ENCODE assay signal across 34 cellular contexts in genomic region chr10:48716393-48716792, GRCh38. TPM values are rescaled to one million over a fixed set of nuclear protein-coding genes. Genes with fewer than 3 reads are reported as not detected.
"Had no signal": no experiment of that assay in that cellular context is flagged by ENCODE, and none has a peak within 500 bp of the region (broad histone marks: within the 10 kb centered on the region; RNA-seq: fewer than 3 reads in every experiment).

No MANE protein-coding gene starts in this region.

- H3K27ac ChIP-seq: ascending aorta, cardiac muscle cell, coronary artery, dorsolateral prefrontal cortex, gastrocnemius medialis, hepatocyte, right lobe of liver, testis, transverse colon had no signal

- H3K4me1 ChIP-seq: ascending aorta, gastrocnemius medialis, right lobe of liver, testis, transverse colon had no signal

- H3K79me2 ChIP-seq: hepatocyte had no signal

- H3K27me3 Mint-ChIP-seq: activated CD4-positive, alpha-beta memory T cell treated with anti-CD3 and anti-CD28 coated beads, Interleukin-2, amount 10 ng/mL, durations not matched to agents 7 days and 5 days; activated CD4-positive, alpha-beta T cell treated with anti-CD3 and anti-CD28 coated beads, Interleukin-2, amount 10 ng/mL, durations not matched to agents 7 days and 5 days; activated T-cell treated with anti-CD3 and anti-CD28 coated beads, Interleukin-2, amount 50 U/mL, for 24 hours; brain had no signal

- DNase-seq: activated CD4-positive, alpha-beta memory T cell treated with anti-CD3 and anti-CD28 coated beads, Interleukin-2, amount 10 ng/mL, durations not matched to agents 7 days and 5 days; activated CD4-positive, alpha-beta T cell treated with anti-CD3 and anti-CD28 coated beads, Interleukin-2, amount 10 ng/mL, durations not matched to agents 7 days and 5 days; activated CD8-positive, alpha-beta memory T cell treated with anti-CD3 and anti-CD28 coated beads, Interleukin-2, amount 50 U/mL, for 48 hours; activated gamma-delta T cell; activated naive CD4-positive, alpha-beta T cell treated with anti-CD3 and anti-CD28 coated beads, Interleukin-2, amount 10 ng/mL, durations not matched to agents 7 days and 5 days; activated naive CD8-positive, alpha-beta T cell treated with anti-CD3 and anti-CD28 coated beads, Interleukin-2, amount 10 ng/mL, durations not matched to agents 7 days and 5 days; activated T-cell treated with anti-CD3 and anti-CD28 coated beads, Interleukin-2, amount 50 U/mL, for 24 hours; cerebellar nuclear complex; dorsolateral prefrontal cortex; effector memory CD4-positive, alpha-beta T cell; erythroblast; gastrocnemius medialis; glutamatergic neuron; immature natural killer cell; kidney; left colon; mammary epithelial cell; midbrain; natural killer cell; right lobe of liver; stimulated activated CD4-positive, alpha-beta T cell treated with anti-CD3 and anti-CD28 coated beads, Interleukin-2, amount 100 ng/mL, for 48 hours; stimulated activated naive CD8-positive, alpha-beta T cell treated with anti-CD3 and anti-CD28 coated beads, Interleukin-15, Interleukin-2, amounts not matched to agents 100 U/mL and 50 U/mL, for 24 hours; testis; transverse colon had no signal

- H3K27me3 ChIP-seq: ascending aorta, cardiac muscle cell, dorsolateral prefrontal cortex, gastrocnemius medialis, hepatocyte, right lobe of liver, testis, transverse colon had no signal

- H2AFZ ChIP-seq: hepatocyte had no signal

- H3K36me3 ChIP-seq: ascending aorta, cardiac muscle cell, gastrocnemius medialis, right lobe of liver, transverse colon had no signal

- H3K4me1 Mint-ChIP-seq: activated CD4-positive, alpha-beta memory T cell treated with anti-CD3 and anti-CD28 coated beads, Interleukin-2, amount 10 ng/mL, durations not matched to agents 7 days and 5 days; activated CD4-positive, alpha-beta T cell treated with anti-CD3 and anti-CD28 coated beads, Interleukin-2, amount 10 ng/mL, durations not matched to agents 7 days and 5 days; activated naive CD4-positive, alpha-beta T cell treated with anti-CD3 and anti-CD28 coated beads, Interleukin-2, amount 10 ng/mL, durations not matched to agents 7 days and 5 days; activated naive CD8-positive, alpha-beta T cell treated with anti-CD3 and anti-CD28 coated beads, Interleukin-2, amount 10 ng/mL, durations not matched to agents 7 days and 5 days; brain; immature natural killer cell; natural killer cell had no signal

- H3K36me3 Mint-ChIP-seq: activated naive CD4-positive, alpha-beta T cell treated with anti-CD3 and anti-CD28 coated beads, Interleukin-2, amount 10 ng/mL, durations not matched to agents 7 days and 5 days; activated naive CD8-positive, alpha-beta T cell treated with anti-CD3 and anti-CD28 coated beads, Interleukin-2, amount 10 ng/mL, durations not matched to agents 7 days and 5 days; brain; immature natural killer cell; natural killer cell had no signal

- H3K4me3 ChIP-seq: ascending aorta, cardiac muscle cell, coronary artery, dorsolateral prefrontal cortex, gastrocnemius medialis, hepatocyte, right lobe of liver, testis, transverse colon had no signal

- ATAC-seq: activated CD4-positive, CD25-positive, alpha-beta regulatory T cell treated with anti-CD3 and anti-CD28 coated beads, Interleukin-2, amount 50 U/mL, for 24 hours; gastrocnemius medialis; left colon; natural killer cell; right lobe of liver; stimulated activated naive CD8-positive, alpha-beta T cell treated with anti-CD3 and anti-CD28 coated beads, Interleukin-15, Interleukin-2, amounts not matched to agents 100 U/mL and 50 U/mL, for 24 hours had no signal

- H3K9me3 Mint-ChIP-seq: activated CD4-positive, alpha-beta memory T cell treated with anti-CD3 and anti-CD28 coated beads, Interleukin-2, amount 10 ng/mL, durations not matched to agents 7 days and 5 days; activated naive CD8-positive, alpha-beta T cell treated with anti-CD3 and anti-CD28 coated beads, Interleukin-2, amount 10 ng/mL, durations not matched to agents 7 days and 5 days; brain; natural killer cell; T-helper 2 cell treated with Interferon-gamma antibody and Interleukin-4, amounts not matched to agents 5 μg/mL and 100 μg/mL, for 36 hours had no signal

- H3K27ac Mint-ChIP-seq: activated CD4-positive, alpha-beta memory T cell treated with anti-CD3 and anti-CD28 coated beads, Interleukin-2, amount 10 ng/mL, durations not matched to agents 7 days and 5 days; activated CD4-positive, alpha-beta T cell treated with anti-CD3 and anti-CD28 coated beads, Interleukin-2, amount 10 ng/mL, durations not matched to agents 7 days and 5 days; activated naive CD4-positive, alpha-beta T cell treated with anti-CD3 and anti-CD28 coated beads, Interleukin-2, amount 10 ng/mL, durations not matched to agents 7 days and 5 days; activated naive CD8-positive, alpha-beta T cell treated with anti-CD3 and anti-CD28 coated beads, Interleukin-2, amount 10 ng/mL, durations not matched to agents 7 days and 5 days; activated T-cell treated with anti-CD3 and anti-CD28 coated beads, Interleukin-2, amount 50 U/mL, for 24 hours; brain; immature natural killer cell; natural killer cell; progenitor cell of endocrine pancreas; T-helper 2 cell treated with Interferon-gamma antibody and Interleukin-4, amounts not matched to agents 5 μg/mL and 100 μg/mL, for 36 hours had no signal

- H3K9me3 ChIP-seq: ascending aorta, gastrocnemius medialis, right lobe of liver, testis, transverse colon had no signal

- H3K4me3 Mint-ChIP-seq: activated CD4-positive, alpha-beta memory T cell treated with anti-CD3 and anti-CD28 coated beads, Interleukin-2, amount 10 ng/mL, durations not matched to agents 7 days and 5 days; activated CD4-positive, alpha-beta T cell treated with anti-CD3 and anti-CD28 coated beads, Interleukin-2, amount 10 ng/mL, durations not matched to agents 7 days and 5 days; activated naive CD4-positive, alpha-beta T cell treated with anti-CD3 and anti-CD28 coated beads, Interleukin-2, amount 10 ng/mL, durations not matched to agents 7 days and 5 days; activated naive CD8-positive, alpha-beta T cell treated with anti-CD3 and anti-CD28 coated beads, Interleukin-2, amount 10 ng/mL, durations not matched to agents 7 days and 5 days; activated T-cell treated with anti-CD3 and anti-CD28 coated beads, Interleukin-2, amount 50 U/mL, for 24 hours; brain; immature natural killer cell; natural killer cell; T-helper 2 cell treated with Interferon-gamma antibody and Interleukin-4, amounts not matched to agents 5 μg/mL and 100 μg/mL, for 36 hours had no signal

- H3K4me2 ChIP-seq: hepatocyte had no signal

RNA-seq across cellular contexts. Expression of gene WDFY4, which starts 31.7 kb away (rescaled TPM):
- total RNA-seq: cardiac muscle cell, osteocyte, renal cortical epithelial cell had no signal
